21 cellular contexts compared by ENCODE assay signal in genomic region chr11:117792992-117793391, GRCh38. TPM values are rescaled to one million over a fixed set of nuclear protein-coding genes. Genes with fewer than 3 reads are reported as not detected.
DNase-seq lines count a peak whose midpoint lies in the region; ATAC-seq, FAIRE-seq and TF ChIP-seq lines count a peak whose summit lies in the region.
"Had no signal": no experiment of that assay in that cellular context is flagged by ENCODE, and none has a peak within 500 bp of the region (broad histone marks: within the 10 kb centered on the region; RNA-seq: fewer than 3 reads in every experiment).

No MANE protein-coding gene starts in this region.

- no peak for TF ChIP-seq POLR2A in GM12892 (IDR thresholded peaks at IDR 0.05; ENCODE audit: low read depth, low read length)

- peak; percentile 42 for DNase-seq in NCI-H2171 treated with DMSO at 0.1 percent for 48 hours (lab: John Stamatoyannopoulos, UW)
- DNase-seq in NCI-H2171 (lab: John Stamatoyannopoulos, UW): no peak
- no peak for DNase-seq in GM12892 (ENCODE audit: insufficient read length)
- DNase-seq in RPMI8226: peak; percentile 35
- DNase-seq in nephron progenitor cell: no peak
- no peak for DNase-seq in activated naive CD4-positive, alpha-beta T cell (lab: John Stamatoyannopoulos, UW)
- DNase-seq in inferior parietal cortex (ENCODE audit: extremely low spot score): no peak
- DNase-seq: CD4-positive, alpha-beta T cell; DND-41; KG1; MV-4-11; NCI-H1436; NCI-H1930; SIG-M5; T-cell had no signal

- TF ChIP-seq CTCF in nephron progenitor cell (IDR thresholded peaks at IDR 0.05): no peak

- FAIRE-seq in GM12892 (lab: Jason Lieb, UNC): peak; percentile 9
- FAIRE-seq: A549, GM19239, H54 had no signal

- no peaks in the 10 kb centered on the region for H3K36me3 Mint-ChIP-seq in nephron progenitor cell (ENCODE audit: low read depth)
- H3K36me3 Mint-ChIP-seq: T-cell had no signal

- H3K9me3 Mint-ChIP-seq in nephron progenitor cell: no peaks in the 10 kb centered on the region
- H3K9me3 Mint-ChIP-seq: CD4-positive, alpha-beta T cell; T-cell had no signal

- H3K4me3 Mint-ChIP-seq in nephron progenitor cell: no peak overlapping the region
- H3K4me3 Mint-ChIP-seq: CD4-positive, alpha-beta T cell; T-cell had no signal

- H3K4me1 Mint-ChIP-seq in nephron progenitor cell: peaks cover 18% of the 10 kb centered on the region

- ATAC-seq in GM21723 (IDR thresholded peaks at IDR 0.05; ENCODE audit: unreplicated experiment): no peak
- ATAC-seq: A549, SK-N-SH treated with all-trans-retinoic acid at 6 μM for 48 hours, T-cell had no signal

- peak overlapping the region; percentile 83 for H3K27ac Mint-ChIP-seq in nephron progenitor cell
- H3K27ac Mint-ChIP-seq: CD4-positive, alpha-beta T cell had no signal

- peaks cover 96% of the 10 kb centered on the region for H3K27me3 Mint-ChIP-seq in nephron progenitor cell (ENCODE audit: low read depth, poor library complexity)

RNA-seq across cellular contexts. Expression of gene DSCAML1, which starts 4.0 kb away (rescaled TPM):
- polyA plus RNA-seq in GM12892 (2012; ENCODE audit: missing spikeins): 0.36 TPM
- polyA plus RNA-seq: BJ had no signal

RNA-seq across cellular contexts. Expression of gene FXYD2, which starts 31.6 kb away (rescaled TPM):
- polyA plus RNA-seq in GM12892 (2012; ENCODE audit: missing spikeins): 7.4 TPM
- polyA plus RNA-seq: BJ had no signal

Comparison
In these comparisons a context has a peak if more than half of its experiments do, and no peak if none do; other contexts are left out.
1. DNase-seq: peak in NCI-H2171 treated with DMSO at 0.1 percent for 48 hours (single experiment) and RPMI8226 (single experiment); none in NCI-H2171 (single experiment), GM12892 (single experiment), nephron progenitor cell (single experiment), activated naive CD4-positive, alpha-beta T cell (0 of 4) and inferior parietal cortex (single experiment).